ENCODE assay signal across 17 cellular contexts in the genomic region with DNA sequence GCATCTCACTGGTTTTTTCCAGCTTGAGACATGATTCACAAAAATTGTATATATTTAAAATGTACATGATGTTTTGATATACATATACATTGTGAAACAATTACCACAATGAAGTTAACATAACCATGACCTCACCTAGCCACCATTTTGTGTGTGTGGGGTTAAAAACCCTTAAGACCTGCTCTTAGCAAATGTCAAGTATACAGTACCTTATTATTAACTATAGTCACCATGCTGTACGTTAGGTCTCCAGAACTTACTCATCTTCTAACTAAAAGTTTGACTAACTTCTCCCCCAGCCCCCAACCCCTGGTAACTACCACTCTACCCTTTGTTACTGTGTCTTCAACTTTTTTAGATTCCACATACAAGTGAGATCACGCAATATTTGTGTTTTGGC. TPM values are rescaled to one million over a fixed set of nuclear protein-coding genes. Genes with fewer than 3 reads are reported as not detected.
DNase-seq lines count a peak whose midpoint lies in the region; ATAC-seq, FAIRE-seq and TF ChIP-seq lines count a peak whose summit lies in the region.
"Had no signal": no experiment of that assay in that cellular context is flagged by ENCODE, and none has a peak within 500 bp of the region (broad histone marks: within the 10 kb centered on the region; RNA-seq: fewer than 3 reads in every experiment).

No MANE protein-coding gene starts in this region.

- H3K4me1 Mint-ChIP-seq in activated naive CD8-positive, alpha-beta T cell treated with anti-CD3 and anti-CD28 coated beads, Interleukin-2, amount 50 U/mL, for 24 hours = peaks cover 77% of the 10 kb centered on the region

- peak overlapping the region; percentile 55 for H3K4me2 ChIP-seq in DOHH2 (ENCODE audit: low read length)
- H3K4me2 ChIP-seq in OCI-LY1 (ENCODE audit: low read length) = peak overlapping the region; percentile 83

- H3K36me3 Mint-ChIP-seq in activated naive CD8-positive, alpha-beta T cell treated with anti-CD3 and anti-CD28 coated beads, Interleukin-2, amount 50 U/mL, for 24 hours (ENCODE audit: low read depth) = peaks cover 71% of the 10 kb centered on the region

- FAIRE-seq in H54 (lab: Jason Lieb, UNC) = no peak
- FAIRE-seq: D721Med, G401.6 had no signal

- H3K9me2 ChIP-seq in DOHH2 (replicated peaks; ENCODE audit: control insufficient read depth, low read length) (no peaks in the 10 kb centered on the region), OCI-LY1 (ENCODE audit: low read depth, low read length) (no peaks in the 10 kb centered on the region)

- TF ChIP-seq CTCF in DOHH2 (IDR thresholded peaks at IDR 0.05; ENCODE audit: low read depth, low read length, poor library complexity, severe bottlenecking) (no peak), OCI-LY1 (IDR thresholded peaks at IDR 0.05; ENCODE audit: low read length) (no peak), spleen (IDR thresholded peaks at IDR 0.05 in 8 of 11, conservative IDR thresholded peaks at IDR 0.05 in 3 of 11) (no peak), left ventricle myocardium inferior (IDR thresholded peaks at IDR 0.05; ENCODE audit: borderline replicate concordance) (no peak)

- TF ChIP-seq POLR2A in spleen (IDR thresholded peaks at IDR 0.05) (no peak), H54 (IDR thresholded peaks at IDR 0.05; ENCODE audit: low read depth, low read length) (no peak)

- H3K36me3 ChIP-seq in DOHH2 (ENCODE audit: control insufficient read depth, low read length) = peaks cover 20% of the 10 kb centered on the region
- H3K36me3 ChIP-seq in OCI-LY1 (ENCODE audit: insufficient read depth, low read length) = no peaks in the 10 kb centered on the region
- no peaks in the 10 kb centered on the region for H3K36me3 ChIP-seq in spleen
- H3K36me3 ChIP-seq in left ventricle myocardium inferior = no peaks in the 10 kb centered on the region

- no peak overlapping the region for H2AFZ ChIP-seq in OCI-LY1 (ENCODE audit: low read length)

- WGBS in spleen, 5 donors = 71 to 78% (median 76%) methylated on average over 2 of the region's 2 CpGs

- H3K4me3 Mint-ChIP-seq in activated naive CD8-positive, alpha-beta T cell treated with anti-CD3 and anti-CD28 coated beads, Interleukin-2, amount 50 U/mL, for 24 hours = peak overlapping the region; percentile 84
- H3K4me3 Mint-ChIP-seq: CD4-positive, alpha-beta T cell had no signal

- H3F3A ChIP-seq in DOHH2 (ENCODE audit: control insufficient read depth, insufficient read depth) (0 out of 2 replicates have a peak, but pooled peaks cover 5% of the 10 kb centered on the region), OCI-LY1 (ENCODE audit: insufficient read depth, low read length) (peaks cover 10% of the 10 kb centered on the region; the same call in 1 of the 2 replicates)

- H4K20me1 ChIP-seq in DOHH2 (ENCODE audit: control insufficient read depth, insufficient read depth, low read depth, low read length) = no peaks in the 10 kb centered on the region
- no peaks in the 10 kb centered on the region for H4K20me1 ChIP-seq in OCI-LY1 (ENCODE audit: insufficient read depth, low read length)

- H3K9me3 Mint-ChIP-seq in activated naive CD8-positive, alpha-beta T cell treated with anti-CD3 and anti-CD28 coated beads, Interleukin-2, amount 50 U/mL, for 24 hours = peaks cover 5% of the 10 kb centered on the region
- H3K9me3 Mint-ChIP-seq: CD4-positive, alpha-beta T cell had no signal

- H3K4me3 ChIP-seq in DOHH2 (ENCODE audit: low read length) (peak overlapping the region; percentile 45; the same call in 1 of the 2 replicates), OCI-LY1 (ENCODE audit: low read depth, low read length, poor library complexity, severe bottlenecking) (peak overlapping the region; percentile 53), spleen (no peak overlapping the region), left ventricle myocardium inferior (no peak overlapping the region)

- H3K79me2 ChIP-seq in DOHH2 (ENCODE audit: control insufficient read depth, low read length) = no peaks in the 10 kb centered on the region
- no peaks in the 10 kb centered on the region for H3K79me2 ChIP-seq in OCI-LY1 (ENCODE audit: insufficient read depth, low read length)

- H3K9me3 ChIP-seq in DOHH2 (ENCODE audit: control insufficient read depth, insufficient read depth, low read length) (peaks cover 25% of the 10 kb centered on the region), OCI-LY1 (ENCODE audit: low read length) (peaks cover 4% of the 10 kb centered on the region; the same call in 1 of the 2 replicates), spleen (peaks cover 0 to 2% (median 0%) of the 10 kb centered on the region in 8 donors), left ventricle myocardium inferior (replicated peaks) (no peaks in the 10 kb centered on the region)

- H3K9ac ChIP-seq in OCI-LY1 (ENCODE audit: low read length) = peak overlapping the region; percentile 83

- H3K27ac ChIP-seq in DOHH2 (ENCODE audit: low read depth, low read length) (peak overlapping the region; percentile 75), OCI-LY1 (ENCODE audit: low read depth, low read length, poor library complexity, severe bottlenecking) (peak overlapping the region; percentile 99), spleen (peak overlapping the region in 5 of 8 donors; percentile 16 to 80 (median 41)), left ventricle myocardium inferior (replicated peaks) (no peak overlapping the region)

- no peaks in the 10 kb centered on the region for H3K27me3 Mint-ChIP-seq in activated naive CD8-positive, alpha-beta T cell treated with anti-CD3 and anti-CD28 coated beads, Interleukin-2, amount 50 U/mL, for 24 hours

- H3K4me1 ChIP-seq in DOHH2 (ENCODE audit: control insufficient read depth, low read length) (peaks cover 44% of the 10 kb centered on the region), OCI-LY1 (ENCODE audit: insufficient read depth, low read length, severe bottlenecking) (peaks cover 97% of the 10 kb centered on the region), spleen (peaks cover 0 to 6% (median 0%) of the 10 kb centered on the region in 6 donors), left ventricle myocardium inferior (no peaks in the 10 kb centered on the region)

- DNase-seq in activated naive CD8-positive, alpha-beta T cell treated with anti-CD3 and anti-CD28 coated beads, Interleukin-2, amount 50 U/mL, for 24 hours = peak; percentile 47
- DNase-seq in spleen = no peak
- DNase-seq in left ventricle myocardium inferior = no peak
- DNase-seq in NCI-H1694 (lab: John Stamatoyannopoulos, UW) = no peak
- DNase-seq in H54 (ENCODE audit: insufficient read length, low spot score) = no peak
- DNase-seq: CD4-positive, alpha-beta T cell; DMS79 treated with DMSO at 0.1 percent for 48 hours; HCEC 1CT; KBM-7; NCI-H1436 treated with DMSO at 0.1 percent for 48 hours; NCI-H524; SHP77 treated with DMSO at 0.1 percent for 48 hours had no signal

- H3K27ac Mint-ChIP-seq in activated naive CD8-positive, alpha-beta T cell treated with anti-CD3 and anti-CD28 coated beads, Interleukin-2, amount 50 U/mL, for 24 hours = peak overlapping the region; percentile 96
- H3K27ac Mint-ChIP-seq: CD4-positive, alpha-beta T cell had no signal

- peak; percentile 63 for ATAC-seq in activated naive CD8-positive, alpha-beta T cell treated with anti-CD3 and anti-CD28 coated beads, Interleukin-2, amount 50 U/mL, for 24 hours
- no peak for ATAC-seq in HG03139 (IDR thresholded peaks at IDR 0.05; ENCODE audit: unreplicated experiment)

- intact Hi-C loops in spleen (cut with DNase I; ENCODE audit: low total_unique reads) (no loop called here), left ventricle myocardium inferior (cut with micrococcal nuclease) (no loop called here)

- H3K27me3 ChIP-seq in DOHH2 (ENCODE audit: control insufficient read depth, low read length) = no peaks in the 10 kb centered on the region
- H3K27me3 ChIP-seq in OCI-LY1 (ENCODE audit: insufficient read depth, low read length) = no peaks in the 10 kb centered on the region
- no peaks in the 10 kb centered on the region for H3K27me3 ChIP-seq in spleen (replicated peaks in 1 of 7)
- peaks cover 18% of the 10 kb centered on the region for H3K27me3 ChIP-seq in left ventricle myocardium inferior (ENCODE audit: low read depth)

RNA-seq across cellular contexts. Expression of gene EIF2S3B, which starts 52.6 kb away (rescaled TPM):
- total RNA-seq in spleen (1 to 10 TPM in 3 of 7 donors, under 1 TPM in 4; 0.79 to 1.8 (median 0.95) TPM), left ventricle myocardium inferior (0.22 TPM)
- under 1 TPM; 0.33 to 0.96 (median 0.39) TPM for polyA plus RNA-seq in spleen

RNA-seq across cellular contexts. Expression of gene MAGOHB, which starts 55.1 kb away (rescaled TPM):
- total RNA-seq in spleen (10 to 100 TPM; 12.6 to 24.7 (median 19.5) TPM), left ventricle myocardium inferior (13.9 TPM)
- polyA plus RNA-seq in spleen = 10 to 100 TPM; 16.7 to 27.1 (median 22.7) TPM

Comparison
In these comparisons a context has a peak if more than half of its experiments do, and no peak if none do; other contexts are left out.
1. H3K4me3 ChIP-seq: peak in DOHH2 (single experiment) and OCI-LY1 (single experiment); none in spleen (0 of 8) and left ventricle myocardium inferior (single experiment).